1 cellular context compared by ENCODE assay signal in the genomic region with DNA sequence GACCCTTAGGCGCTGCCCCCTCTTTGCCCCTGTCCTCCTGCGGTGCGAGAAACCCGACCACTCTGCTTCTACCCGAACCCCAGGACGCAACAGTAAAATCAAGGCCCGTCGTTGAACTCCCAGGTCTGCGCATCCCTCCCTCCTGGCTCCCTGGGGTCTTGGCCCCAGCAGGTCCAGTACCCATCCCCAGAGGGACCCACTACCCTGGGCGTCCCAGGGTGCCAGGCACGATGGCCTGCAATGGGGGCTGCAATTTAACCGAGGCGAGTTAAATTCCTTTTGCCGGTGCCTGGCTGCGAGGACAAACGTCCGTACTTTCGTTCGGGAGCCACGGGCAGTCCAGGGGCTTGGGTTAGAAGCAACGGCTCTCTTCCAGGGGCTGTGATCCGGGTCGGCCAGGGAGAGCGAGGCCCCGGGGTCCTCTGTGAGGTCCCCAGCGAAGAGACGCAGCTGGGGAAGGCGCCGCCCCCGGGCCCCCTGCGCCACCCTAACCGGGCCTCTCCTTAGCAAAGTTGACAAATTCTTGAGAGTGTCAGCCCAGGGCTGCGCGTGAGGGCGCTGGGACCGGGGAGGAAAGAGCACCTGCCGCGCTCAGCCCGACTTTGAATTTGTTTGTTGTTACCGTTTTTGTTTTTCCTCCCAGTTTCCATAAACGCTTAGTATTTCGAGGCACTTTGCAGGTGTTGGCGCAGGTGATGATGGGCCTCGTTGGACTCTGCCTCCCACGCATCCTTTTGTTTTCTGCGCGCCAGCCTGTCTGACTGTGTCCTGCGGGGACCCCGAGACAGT.
TF ChIP-seq lines count a peak whose summit lies in the region.

No MANE protein-coding gene starts in this region.

TF ChIP-seq in H1, 55 proteins besides CTCF, POLR2A, EP300 and RAD21 (continued from another document):
- TF ChIP-seq, protein P1, sequence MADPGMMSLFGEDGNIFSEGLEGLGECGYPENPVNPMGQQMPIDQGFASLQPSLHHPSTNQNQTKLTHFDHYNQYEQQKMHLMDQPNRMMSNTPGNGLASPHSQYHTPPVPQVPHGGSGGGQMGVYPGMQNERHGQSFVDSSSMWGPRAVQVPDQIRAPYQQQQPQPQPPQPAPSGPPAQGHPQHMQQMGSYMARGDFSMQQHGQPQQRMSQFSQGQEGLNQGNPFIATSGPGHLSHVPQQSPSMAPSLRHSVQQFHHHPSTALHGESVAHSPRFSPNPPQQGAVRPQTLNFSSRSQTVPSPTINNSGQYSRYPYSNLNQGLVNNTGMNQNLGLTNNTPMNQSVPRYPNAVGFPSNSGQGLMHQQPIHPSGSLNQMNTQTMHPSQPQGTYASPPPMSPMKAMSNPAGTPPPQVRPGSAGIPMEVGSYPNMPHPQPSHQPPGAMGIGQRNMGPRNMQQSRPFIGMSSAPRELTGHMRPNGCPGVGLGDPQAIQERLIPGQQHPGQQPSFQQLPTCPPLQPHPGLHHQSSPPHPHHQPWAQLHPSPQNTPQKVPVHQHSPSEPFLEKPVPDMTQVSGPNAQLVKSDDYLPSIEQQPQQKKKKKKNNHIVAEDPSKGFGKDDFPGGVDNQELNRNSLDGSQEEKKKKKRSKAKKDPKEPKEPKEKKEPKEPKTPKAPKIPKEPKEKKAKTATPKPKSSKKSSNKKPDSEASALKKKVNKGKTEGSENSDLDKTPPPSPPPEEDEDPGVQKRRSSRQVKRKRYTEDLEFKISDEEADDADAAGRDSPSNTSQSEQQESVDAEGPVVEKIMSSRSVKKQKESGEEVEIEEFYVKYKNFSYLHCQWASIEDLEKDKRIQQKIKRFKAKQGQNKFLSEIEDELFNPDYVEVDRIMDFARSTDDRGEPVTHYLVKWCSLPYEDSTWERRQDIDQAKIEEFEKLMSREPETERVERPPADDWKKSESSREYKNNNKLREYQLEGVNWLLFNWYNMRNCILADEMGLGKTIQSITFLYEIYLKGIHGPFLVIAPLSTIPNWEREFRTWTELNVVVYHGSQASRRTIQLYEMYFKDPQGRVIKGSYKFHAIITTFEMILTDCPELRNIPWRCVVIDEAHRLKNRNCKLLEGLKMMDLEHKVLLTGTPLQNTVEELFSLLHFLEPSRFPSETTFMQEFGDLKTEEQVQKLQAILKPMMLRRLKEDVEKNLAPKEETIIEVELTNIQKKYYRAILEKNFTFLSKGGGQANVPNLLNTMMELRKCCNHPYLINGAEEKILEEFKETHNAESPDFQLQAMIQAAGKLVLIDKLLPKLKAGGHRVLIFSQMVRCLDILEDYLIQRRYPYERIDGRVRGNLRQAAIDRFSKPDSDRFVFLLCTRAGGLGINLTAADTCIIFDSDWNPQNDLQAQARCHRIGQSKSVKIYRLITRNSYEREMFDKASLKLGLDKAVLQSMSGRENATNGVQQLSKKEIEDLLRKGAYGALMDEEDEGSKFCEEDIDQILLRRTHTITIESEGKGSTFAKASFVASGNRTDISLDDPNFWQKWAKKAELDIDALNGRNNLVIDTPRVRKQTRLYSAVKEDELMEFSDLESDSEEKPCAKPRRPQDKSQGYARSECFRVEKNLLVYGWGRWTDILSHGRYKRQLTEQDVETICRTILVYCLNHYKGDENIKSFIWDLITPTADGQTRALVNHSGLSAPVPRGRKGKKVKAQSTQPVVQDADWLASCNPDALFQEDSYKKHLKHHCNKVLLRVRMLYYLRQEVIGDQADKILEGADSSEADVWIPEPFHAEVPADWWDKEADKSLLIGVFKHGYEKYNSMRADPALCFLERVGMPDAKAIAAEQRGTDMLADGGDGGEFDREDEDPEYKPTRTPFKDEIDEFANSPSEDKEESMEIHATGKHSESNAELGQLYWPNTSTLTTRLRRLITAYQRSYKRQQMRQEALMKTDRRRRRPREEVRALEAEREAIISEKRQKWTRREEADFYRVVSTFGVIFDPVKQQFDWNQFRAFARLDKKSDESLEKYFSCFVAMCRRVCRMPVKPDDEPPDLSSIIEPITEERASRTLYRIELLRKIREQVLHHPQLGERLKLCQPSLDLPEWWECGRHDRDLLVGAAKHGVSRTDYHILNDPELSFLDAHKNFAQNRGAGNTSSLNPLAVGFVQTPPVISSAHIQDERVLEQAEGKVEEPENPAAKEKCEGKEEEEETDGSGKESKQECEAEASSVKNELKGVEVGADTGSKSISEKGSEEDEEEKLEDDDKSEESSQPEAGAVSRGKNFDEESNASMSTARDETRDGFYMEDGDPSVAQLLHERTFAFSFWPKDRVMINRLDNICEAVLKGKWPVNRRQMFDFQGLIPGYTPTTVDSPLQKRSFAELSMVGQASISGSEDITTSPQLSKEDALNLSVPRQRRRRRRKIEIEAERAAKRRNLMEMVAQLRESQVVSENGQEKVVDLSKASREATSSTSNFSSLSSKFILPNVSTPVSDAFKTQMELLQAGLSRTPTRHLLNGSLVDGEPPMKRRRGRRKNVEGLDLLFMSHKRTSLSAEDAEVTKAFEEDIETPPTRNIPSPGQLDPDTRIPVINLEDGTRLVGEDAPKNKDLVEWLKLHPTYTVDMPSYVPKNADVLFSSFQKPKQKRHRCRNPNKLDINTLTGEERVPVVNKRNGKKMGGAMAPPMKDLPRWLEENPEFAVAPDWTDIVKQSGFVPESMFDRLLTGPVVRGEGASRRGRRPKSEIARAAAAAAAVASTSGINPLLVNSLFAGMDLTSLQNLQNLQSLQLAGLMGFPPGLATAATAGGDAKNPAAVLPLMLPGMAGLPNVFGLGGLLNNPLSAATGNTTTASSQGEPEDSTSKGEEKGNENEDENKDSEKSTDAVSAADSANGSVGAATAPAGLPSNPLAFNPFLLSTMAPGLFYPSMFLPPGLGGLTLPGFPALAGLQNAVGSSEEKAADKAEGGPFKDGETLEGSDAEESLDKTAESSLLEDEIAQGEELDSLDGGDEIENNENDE (IDR thresholded peaks at IDR 0.05; ENCODE audit: insufficient replicate concordance, low read length) = no peak
- TF ChIP-seq CHD1 (IDR thresholded peaks at IDR 0.05; ENCODE audit: low read depth, low read length) = no peak
- TF ChIP-seq ASH2L (IDR thresholded peaks at IDR 0.05; ENCODE audit: low read length) = no peak
- TF ChIP-seq GABPA (IDR thresholded peaks at IDR 0.05; ENCODE audit: borderline replicate concordance, insufficient read depth, low read length) = no peak
- TF ChIP-seq MAFK (IDR thresholded peaks at IDR 0.05; ENCODE audit: low read depth, low read length) = no peak
- no peak; the same call in 1 of the 2 replicates for TF ChIP-seq RBBP5 (IDR thresholded peaks at IDR 0.05; ENCODE audit: borderline replicate concordance, low read depth, low read length)
- no peak for TF ChIP-seq POLR2AphosphoS5 (IDR thresholded peaks at IDR 0.05; ENCODE audit: low read depth, low read length)
- no peak for TF ChIP-seq SIN3A (conservative IDR thresholded peaks at IDR 0.05 in 1 of 2, IDR thresholded peaks at IDR 0.05 in 1 of 2; ENCODE audit: low read depth in 1 of 2, low read length in 2 of 2)
- TF ChIP-seq CREB1 (IDR thresholded peaks at IDR 0.05) = no peak
- TF ChIP-seq SP1 (IDR thresholded peaks at IDR 0.05; ENCODE audit: low read depth, low read length) = no peak
- TF ChIP-seq SUZ12 (IDR thresholded peaks at IDR 0.05; ENCODE audit: low read length) = peak; percentile 92
- no peak for TF ChIP-seq RFX5 (IDR thresholded peaks at IDR 0.05; ENCODE audit: borderline replicate concordance, low read depth, low read length)
- no peak for TF ChIP-seq FOSL1 (IDR thresholded peaks at IDR 0.05; ENCODE audit: insufficient read depth, low read depth, low read length)
- TF ChIP-seq TAF1 (IDR thresholded peaks at IDR 0.05; ENCODE audit: low read depth, low read length) = no peak
- TF ChIP-seq SIX5 (IDR thresholded peaks at IDR 0.05; ENCODE audit: low read depth, low read length) = no peak
- TF ChIP-seq ZNF274 (IDR thresholded peaks at IDR 0.05; ENCODE audit: borderline replicate concordance, extremely low read depth, low read length) = no peak
- no peak for TF ChIP-seq EGR1 (IDR thresholded peaks at IDR 0.05; ENCODE audit: borderline replicate concordance, low read depth, low read length)
- no peak for TF ChIP-seq KDM1A (IDR thresholded peaks at IDR 0.05; ENCODE audit: borderline replicate concordance, low read length)
- no peak for TF ChIP-seq GTF2F1 (IDR thresholded peaks at IDR 0.05; ENCODE audit: borderline replicate concordance, low read depth, low read length)
- TF ChIP-seq HDAC6 (IDR thresholded peaks at IDR 0.05; ENCODE audit: low read depth, low read length) = no peak
- TF ChIP-seq YY1 (IDR thresholded peaks at IDR 0.05; ENCODE audit: low read depth, low read length) = no peak
- TF ChIP-seq TBP (IDR thresholded peaks at IDR 0.05; ENCODE audit: low read depth, low read length) = no peak
- TF ChIP-seq RXRA (IDR thresholded peaks at IDR 0.05; ENCODE audit: insufficient read depth, low read depth, low read length) = no peak
- no peak for TF ChIP-seq TCF12 (IDR thresholded peaks at IDR 0.05; ENCODE audit: low read depth, low read length)
- TF ChIP-seq SRF (IDR thresholded peaks at IDR 0.05; ENCODE audit: low read depth, low read length) = no peak
- no peak for TF ChIP-seq TAF7 (optimal IDR thresholded peaks at IDR 0.05; ENCODE audit: borderline replicate concordance, low read depth, low read length)
- TF ChIP-seq BRCA1 (IDR thresholded peaks at IDR 0.05; ENCODE audit: low read depth, low read length) = no peak
- no peak for TF ChIP-seq BCL11A (IDR thresholded peaks at IDR 0.05; ENCODE audit: low read depth in 2 of 2, low read length in 2 of 2)
- TF ChIP-seq NANOG (IDR thresholded peaks at IDR 0.05; ENCODE audit: insufficient read depth, low read depth, low read length, poor library complexity, severe bottlenecking) = no peak
- TF ChIP-seq KDM5A (IDR thresholded peaks at IDR 0.05; ENCODE audit: low read length) = no peak
- TF ChIP-seq, protein P2, sequence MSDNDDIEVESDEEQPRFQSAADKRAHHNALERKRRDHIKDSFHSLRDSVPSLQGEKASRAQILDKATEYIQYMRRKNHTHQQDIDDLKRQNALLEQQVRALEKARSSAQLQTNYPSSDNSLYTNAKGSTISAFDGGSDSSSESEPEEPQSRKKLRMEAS (IDR thresholded peaks at IDR 0.05) = peak; percentile 7; the same call in 1 of the 2 replicates
- no peak for TF ChIP-seq NRF1 (IDR thresholded peaks at IDR 0.05; ENCODE audit: low read depth, low read length)
- no peak for TF ChIP-seq CBX8 (IDR thresholded peaks at IDR 0.05; ENCODE audit: borderline replicate concordance, low read depth, low read length)
- TF ChIP-seq, protein P3, sequence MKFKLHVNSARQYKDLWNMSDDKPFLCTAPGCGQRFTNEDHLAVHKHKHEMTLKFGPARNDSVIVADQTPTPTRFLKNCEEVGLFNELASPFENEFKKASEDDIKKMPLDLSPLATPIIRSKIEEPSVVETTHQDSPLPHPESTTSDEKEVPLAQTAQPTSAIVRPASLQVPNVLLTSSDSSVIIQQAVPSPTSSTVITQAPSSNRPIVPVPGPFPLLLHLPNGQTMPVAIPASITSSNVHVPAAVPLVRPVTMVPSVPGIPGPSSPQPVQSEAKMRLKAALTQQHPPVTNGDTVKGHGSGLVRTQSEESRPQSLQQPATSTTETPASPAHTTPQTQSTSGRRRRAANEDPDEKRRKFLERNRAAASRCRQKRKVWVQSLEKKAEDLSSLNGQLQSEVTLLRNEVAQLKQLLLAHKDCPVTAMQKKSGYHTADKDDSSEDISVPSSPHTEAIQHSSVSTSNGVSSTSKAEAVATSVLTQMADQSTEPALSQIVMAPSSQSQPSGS (IDR thresholded peaks at IDR 0.05; ENCODE audit: low read length) = no peak
- TF ChIP-seq HDAC2 (IDR thresholded peaks at IDR 0.05; ENCODE audit: borderline replicate concordance in 1 of 2, low read depth in 2 of 2, low read length in 2 of 2) = no peak
- no peak for TF ChIP-seq TEAD4 (IDR thresholded peaks at IDR 0.05; ENCODE audit: low read depth, low read length)
- TF ChIP-seq RNF2 (IDR thresholded peaks at IDR 0.05; ENCODE audit: borderline replicate concordance, low read depth, low read length, missing control alignments, poor library complexity, severe bottlenecking) = peak; percentile 85
- peak; percentile 95 for TF ChIP-seq EZH2 (IDR thresholded peaks at IDR 0.05; ENCODE audit: low read depth, low read length, severe bottlenecking)
- TF ChIP-seq PHF8 (conservative IDR thresholded peaks at IDR 0.05; ENCODE audit: low read depth, low read length) = no peak
- no peak for TF ChIP-seq JUN (IDR thresholded peaks at IDR 0.05; ENCODE audit: low read depth, low read length)
- no peak for TF ChIP-seq CBX5 (IDR thresholded peaks at IDR 0.05; ENCODE audit: low read depth, low read length)
- TF ChIP-seq KDM4A (IDR thresholded peaks at IDR 0.05; ENCODE audit: low read depth, low read length, severe bottlenecking) = peak; percentile 25
- TF ChIP-seq CEBPB (IDR thresholded peaks at IDR 0.05; ENCODE audit: low read depth, low read length) = no peak
- TF ChIP-seq, protein P4, sequence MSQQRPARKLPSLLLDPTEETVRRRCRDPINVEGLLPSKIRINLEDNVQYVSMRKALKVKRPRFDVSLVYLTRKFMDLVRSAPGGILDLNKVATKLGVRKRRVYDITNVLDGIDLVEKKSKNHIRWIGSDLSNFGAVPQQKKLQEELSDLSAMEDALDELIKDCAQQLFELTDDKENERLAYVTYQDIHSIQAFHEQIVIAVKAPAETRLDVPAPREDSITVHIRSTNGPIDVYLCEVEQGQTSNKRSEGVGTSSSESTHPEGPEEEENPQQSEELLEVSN (IDR thresholded peaks at IDR 0.05) = 0 out of 2 replicates have a peak, but pooled peaks have one; percentile 8
- TF ChIP-seq CHD2 (IDR thresholded peaks at IDR 0.05; ENCODE audit: low read length) = no peak
- TF ChIP-seq, protein P5, sequence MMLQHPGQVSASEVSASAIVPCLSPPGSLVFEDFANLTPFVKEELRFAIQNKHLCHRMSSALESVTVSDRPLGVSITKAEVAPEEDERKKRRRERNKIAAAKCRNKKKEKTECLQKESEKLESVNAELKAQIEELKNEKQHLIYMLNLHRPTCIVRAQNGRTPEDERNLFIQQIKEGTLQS (IDR thresholded peaks at IDR 0.05; ENCODE audit: insufficient read depth, low read depth, low read length) = no peak
- no peak for TF ChIP-seq POU5F1 (IDR thresholded peaks at IDR 0.05; ENCODE audit: low read depth, low read length)
- no peak for TF ChIP-seq CTBP2 (IDR thresholded peaks at IDR 0.05; ENCODE audit: borderline replicate concordance, insufficient read depth, insufficient read length, low read length)
